ENCODE assay signal across 37 cellular contexts in the genomic region with DNA sequence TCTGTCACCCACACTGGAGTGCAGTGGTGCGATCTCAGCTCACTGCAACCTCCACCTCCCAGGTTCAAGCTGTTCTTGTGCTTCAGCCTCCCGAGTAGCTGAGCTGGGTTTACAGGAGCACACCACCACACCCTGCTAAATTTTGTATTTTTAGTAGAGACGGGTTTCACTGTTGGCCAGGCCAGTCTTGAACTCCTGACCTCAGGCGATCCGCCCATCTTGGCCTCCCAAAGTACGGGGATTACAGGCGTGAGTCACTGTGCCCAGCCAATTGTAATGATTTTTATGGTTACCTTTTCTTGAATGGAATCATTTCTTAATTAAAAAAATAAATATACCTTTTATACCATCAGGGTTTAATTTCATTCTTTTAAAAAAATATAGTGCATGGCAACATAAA.
"Had no signal": no experiment of that assay in that cellular context is flagged by ENCODE, and none has a peak within 500 bp of the region (broad histone marks: within the 10 kb centered on the region; RNA-seq: fewer than 3 reads in every experiment).

No MANE protein-coding gene starts in this region.

- H3K36me3 ChIP-seq: adrenal gland, breast epithelium had no signal

- DNase-seq: activated CD4-positive, alpha-beta memory T cell treated with anti-CD3 and anti-CD28 coated beads for 36 hours; activated CD4-positive, alpha-beta T cell treated with anti-CD3 and anti-CD28 coated beads for 1 hour; activated CD4-positive, alpha-beta T cell treated with anti-CD3 and anti-CD28 coated beads for 4 hours; activated CD4-positive, alpha-beta T cell treated with anti-CD3 and anti-CD28 coated beads, Interleukin-2, amount 10 ng/mL, durations not matched to agents 24 days and 14 days; activated CD4-positive, alpha-beta T cell treated with anti-CD3 and anti-CD28 coated beads, Interleukin-2, amount 50 U/mL, for 1 hour; activated CD4-positive, alpha-beta T cell treated with anti-CD3 and anti-CD28 coated beads, Interleukin-2, amount 50 U/mL, for 4 hours; activated CD4-positive, CD25-positive, alpha-beta regulatory T cell; activated CD8-positive, alpha-beta memory T cell treated with anti-CD3 and anti-CD28 coated beads, Interleukin-2, amount 50 U/mL, for 4 hours; activated CD8-positive, alpha-beta T cell treated with anti-CD3 and anti-CD28 coated beads for 36 hours; activated effector memory CD4-positive, alpha-beta T cell treated with anti-CD3 and anti-CD28 coated beads, Interleukin-2, amount 50 U/mL, for 16 hours; activated gamma-delta T cell treated with Interleukin-2 at 50 U/mL for 16 hours; activated naive CD4-positive, alpha-beta T cell; activated naive CD4-positive, alpha-beta T cell treated with anti-CD3 and anti-CD28 coated beads for 36 hours; activated naive CD4-positive, alpha-beta T cell treated with anti-CD3 and anti-CD28 coated beads, Interleukin-2, amount 50 U/mL, for 16 hours; activated naive CD8-positive, alpha-beta T cell treated with anti-CD3 and anti-CD28 coated beads for 36 hours; activated T-cell treated with anti-CD3 and anti-CD28 coated beads for 4 hours; activated T-cell treated with anti-CD3 and anti-CD28 coated beads, Interleukin-2, amount 50 U/mL, for 1 hour; activated T-cell treated with anti-CD3 and anti-CD28 coated beads, Interleukin-2, amount 50 U/mL, for 4 hours; activated T-cell treated with anti-CD3 and anti-CD28 coated beads, Interleukin-2, amount 50 U/mL, for 72 hours; adrenal gland; amniotic stem cell; aorta; body of pancreas; brain microvascular endothelial cell; central memory CD4-positive, alpha-beta T cell; T-helper 1 cell; T-helper 2 cell; T-helper 9 cell; WERI-Rb-1 had no signal

- H3K4me3 Mint-ChIP-seq: activated CD4-positive, alpha-beta memory T cell treated with anti-CD3 and anti-CD28 coated beads for 36 hours; activated CD4-positive, alpha-beta T cell treated with anti-CD3 and anti-CD28 coated beads, Interleukin-2, amount 10 ng/mL, durations not matched to agents 24 days and 14 days; activated CD8-positive, alpha-beta T cell treated with anti-CD3 and anti-CD28 coated beads for 36 hours; activated naive CD4-positive, alpha-beta T cell treated with anti-CD3 and anti-CD28 coated beads for 36 hours; activated naive CD8-positive, alpha-beta T cell treated with anti-CD3 and anti-CD28 coated beads for 36 hours; activated T-cell treated with anti-CD3 and anti-CD28 coated beads, Interleukin-2, amount 50 U/mL, for 4 hours; activated T-cell treated with anti-CD3 and anti-CD28 coated beads, Interleukin-2, amount 50 U/mL, for 72 hours; activated T-helper 1 cell treated with anti-CD3 and anti-CD28 coated beads, Interleukin-12 subunit alpha, Interleukin-12 subunit beta, Interleukin-2, Interleukin-4 antibody, amounts not matched to agents 30 ng/mL and 10 ng/mL and 1 ng/mL, durations not matched to agents 14 hours and 24 hours and 36 hours; activated T-helper 17 cell treated with anti-CD3 and anti-CD28 coated beads, Interleukin-2, amount 50 U/mL, for 72 hours; T-helper 1 cell treated with Interleukin-12 subunit alpha and Interleukin-12 subunit beta and Interleukin-4 antibody, amounts not matched to agents 30 μg/mL and 1 μg/mL, for 36 hours; T-helper 2 cell treated with Interferon-gamma antibody and Interleukin-4, amounts not matched to agents 5 μg/mL and 100 μg/mL, for 36 hours; WTC11 had no signal

- H3K27ac ChIP-seq: adrenal gland, body of pancreas, brain microvascular endothelial cell, breast epithelium, WERI-Rb-1 had no signal

- H3K27me3 Mint-ChIP-seq: activated CD4-positive, alpha-beta memory T cell treated with anti-CD3 and anti-CD28 coated beads for 36 hours; activated CD4-positive, alpha-beta T cell treated with anti-CD3 and anti-CD28 coated beads, Interleukin-2, amount 10 ng/mL, durations not matched to agents 24 days and 14 days; activated CD8-positive, alpha-beta T cell treated with anti-CD3 and anti-CD28 coated beads for 36 hours; activated naive CD8-positive, alpha-beta T cell treated with anti-CD3 and anti-CD28 coated beads for 36 hours; activated T-helper 17 cell treated with anti-CD3 and anti-CD28 coated beads, Interleukin-2, amount 50 U/mL, for 72 hours had no signal

- H3K27ac Mint-ChIP-seq: activated CD4-positive, alpha-beta memory T cell treated with anti-CD3 and anti-CD28 coated beads for 36 hours; activated CD4-positive, alpha-beta T cell treated with anti-CD3 and anti-CD28 coated beads, Interleukin-2, amount 10 ng/mL, durations not matched to agents 24 days and 14 days; activated CD8-positive, alpha-beta T cell treated with anti-CD3 and anti-CD28 coated beads for 36 hours; activated naive CD4-positive, alpha-beta T cell treated with anti-CD3 and anti-CD28 coated beads for 36 hours; activated naive CD8-positive, alpha-beta T cell treated with anti-CD3 and anti-CD28 coated beads for 36 hours; activated T-cell treated with anti-CD3 and anti-CD28 coated beads, Interleukin-2, amount 50 U/mL, for 72 hours; activated T-helper 1 cell treated with anti-CD3 and anti-CD28 coated beads, Interleukin-12 subunit alpha, Interleukin-12 subunit beta, Interleukin-2, Interleukin-4 antibody, amounts not matched to agents 30 ng/mL and 10 ng/mL and 1 ng/mL, durations not matched to agents 14 hours and 24 hours and 36 hours; activated T-helper 17 cell treated with anti-CD3 and anti-CD28 coated beads, Interleukin-2, amount 50 U/mL, for 72 hours; T-helper 1 cell treated with Interleukin-12 subunit alpha and Interleukin-12 subunit beta and Interleukin-4 antibody, amounts not matched to agents 30 μg/mL and 1 μg/mL, for 36 hours; T-helper 2 cell treated with Interferon-gamma antibody and Interleukin-4, amounts not matched to agents 5 μg/mL and 100 μg/mL, for 36 hours; WTC11 had no signal

- H3K4me3 ChIP-seq: adrenal gland, body of pancreas, breast epithelium had no signal

- H3K9me3 ChIP-seq: adrenal gland, body of pancreas, breast epithelium had no signal

- H3K27me3 ChIP-seq: adrenal gland, body of pancreas, brain microvascular endothelial cell, breast epithelium had no signal

- H3K9me3 Mint-ChIP-seq: activated CD4-positive, alpha-beta memory T cell treated with anti-CD3 and anti-CD28 coated beads for 36 hours; activated CD4-positive, alpha-beta T cell treated with anti-CD3 and anti-CD28 coated beads, Interleukin-2, amount 10 ng/mL, durations not matched to agents 24 days and 14 days; activated CD8-positive, alpha-beta T cell treated with anti-CD3 and anti-CD28 coated beads for 36 hours; activated naive CD4-positive, alpha-beta T cell treated with anti-CD3 and anti-CD28 coated beads for 36 hours; activated naive CD4-positive, alpha-beta T cell treated with anti-CD3 and anti-CD28 coated beads, Interleukin-2, amount 50 U/mL, for 72 hours; activated naive CD8-positive, alpha-beta T cell treated with anti-CD3 and anti-CD28 coated beads for 36 hours; activated T-cell treated with anti-CD3 and anti-CD28 coated beads, Interleukin-2, amount 50 U/mL, for 4 hours; activated T-cell treated with anti-CD3 and anti-CD28 coated beads, Interleukin-2, amount 50 U/mL, for 72 hours; activated T-helper 1 cell treated with anti-CD3 and anti-CD28 coated beads, Interleukin-12 subunit alpha, Interleukin-12 subunit beta, Interleukin-2, Interleukin-4 antibody, amounts not matched to agents 30 ng/mL and 10 ng/mL and 1 ng/mL, durations not matched to agents 14 hours and 24 hours and 36 hours; activated T-helper 17 cell treated with anti-CD3 and anti-CD28 coated beads, Interleukin-2, amount 50 U/mL, for 72 hours; T-helper 1 cell treated with Interleukin-12 subunit alpha and Interleukin-12 subunit beta and Interleukin-4 antibody, amounts not matched to agents 30 μg/mL and 1 μg/mL, for 36 hours; T-helper 2 cell treated with Interferon-gamma antibody and Interleukin-4, amounts not matched to agents 5 μg/mL and 100 μg/mL, for 36 hours; WTC11 had no signal

- ATAC-seq: activated CD4-positive, CD25-positive, alpha-beta regulatory T cell treated with anti-CD3 and anti-CD28 coated beads, Interleukin-2, amount 50 U/mL, for 24 hours; activated CD8-positive, alpha-beta T cell treated with anti-CD3 and anti-CD28 coated beads for 36 hours; activated naive CD4-positive, alpha-beta T cell treated with anti-CD3 and anti-CD28 coated beads, Interleukin-2, amount 50 U/mL, for 72 hours; activated T-cell treated with anti-CD3 and anti-CD28 coated beads, Interleukin-2, amount 50 U/mL, for 4 hours; activated T-cell treated with anti-CD3 and anti-CD28 coated beads, Interleukin-2, amount 50 U/mL, for 72 hours; activated T-helper 17 cell treated with anti-CD3 and anti-CD28 coated beads, Interleukin-2, amount 50 U/mL, for 72 hours; body of pancreas; WTC11 had no signal

- H3K4me1 Mint-ChIP-seq: activated naive CD8-positive, alpha-beta T cell treated with anti-CD3 and anti-CD28 coated beads for 36 hours; activated T-helper 17 cell treated with anti-CD3 and anti-CD28 coated beads, Interleukin-2, amount 50 U/mL, for 72 hours; WTC11 had no signal

- H3K4me1 ChIP-seq: adrenal gland, body of pancreas, breast epithelium had no signal
